In genomic region chr1:57234459-57234858, GRCh38 we compare ENCODE assay signal across 7 cellular contexts.
"Had no signal": no experiment of that assay in that cellular context is flagged by ENCODE, and none has a peak within 500 bp of the region (broad histone marks: within the 10 kb centered on the region; RNA-seq: fewer than 3 reads in every experiment).

No MANE protein-coding gene starts in this region.

- FAIRE-seq: G401.6, GM12878, GM12891, GM12892, GM18507 had no signal

- H3K4me3 ChIP-seq: GM12878 had no signal

- DNase-seq: GDM1, GF-D8 had no signal
